23 cellular contexts compared by ENCODE assay signal in genomic region chr5:159567461-159567860, GRCh38.
"Had no signal": no experiment of that assay in that cellular context is flagged by ENCODE, and none has a peak within 500 bp of the region (broad histone marks: within the 10 kb centered on the region; RNA-seq: fewer than 3 reads in every experiment).

No MANE protein-coding gene starts in this region.

- ATAC-seq: effector memory CD8-positive, alpha-beta T cell; left ventricle myocardium superior; lower lobe of right lung; natural killer cell; right lobe of liver; stimulated activated naive CD8-positive, alpha-beta T cell treated with anti-CD3 and anti-CD28 coated beads, Interleukin-15, amount 100 ng/mL, for 72 hours had no signal

- H3K4me3 ChIP-seq: esophagus muscularis mucosa, lower lobe of right lung, ovary, right lobe of liver, smooth muscle cell, suprapubic skin, transverse colon, vagina had no signal

- H3K4me2 ChIP-seq: smooth muscle cell had no signal

- H3K27me3 ChIP-seq: esophagus muscularis mucosa, ovary, right lobe of liver, suprapubic skin, transverse colon, vagina had no signal

- H3K9me3 ChIP-seq: esophagus muscularis mucosa, lower lobe of right lung, ovary, right lobe of liver, suprapubic skin, transverse colon, vagina had no signal

- H3K36me3 ChIP-seq: esophagus muscularis mucosa, lower lobe of right lung, ovary, right lobe of liver, suprapubic skin, transverse colon, vagina had no signal

- H3K27ac Mint-ChIP-seq: effector memory CD8-positive, alpha-beta T cell; immature natural killer cell; memory B cell; natural killer cell; stimulated activated naive CD8-positive, alpha-beta T cell treated with anti-CD3 and anti-CD28 coated beads, Interleukin-15, amount 100 ng/mL, for 72 hours had no signal

- H3K4me1 ChIP-seq: esophagus muscularis mucosa, lower lobe of right lung, right lobe of liver, suprapubic skin, transverse colon, vagina had no signal

- H3K4me3 Mint-ChIP-seq: effector memory CD8-positive, alpha-beta T cell; immature natural killer cell; memory B cell; natural killer cell; stimulated activated naive CD8-positive, alpha-beta T cell treated with anti-CD3 and anti-CD28 coated beads, Interleukin-15, amount 100 ng/mL, for 72 hours had no signal

- H3K27me3 Mint-ChIP-seq: memory B cell had no signal

- H3K27ac ChIP-seq: esophagus muscularis mucosa, lower lobe of right lung, ovary, right lobe of liver, suprapubic skin, transverse colon, vagina had no signal

- H3K9me3 Mint-ChIP-seq: effector memory CD8-positive, alpha-beta T cell; immature natural killer cell; memory B cell; natural killer cell; stimulated activated naive CD8-positive, alpha-beta T cell treated with anti-CD3 and anti-CD28 coated beads, Interleukin-15, amount 100 ng/mL, for 72 hours had no signal

- DNase-seq: cortex of kidney; effector memory CD8-positive, alpha-beta T cell; hypothalamus; immature natural killer cell; left ventricle myocardium superior; lower lobe of right lung; natural killer cell; occipital lobe; ovary; posterior cingulate gyrus; right lobe of liver; stimulated activated CD4-positive, alpha-beta T cell treated with anti-CD3 and anti-CD28 coated beads, Interleukin-12 subunit alpha, Interleukin-12 subunit beta, amount 100 ng/mL, for 4 hours; stimulated activated CD4-positive, alpha-beta T cell treated with anti-CD3 and anti-CD28 coated beads, Interleukin-1b, Interleukin-23, amount 100 ng/mL, for 48 hours; stimulated activated CD4-positive, alpha-beta T cell treated with anti-CD3 and anti-CD28 coated beads, Interleukin-4, amount 100 ng/mL, for 1 hour; stimulated activated CD8-positive, alpha-beta memory T cell treated with anti-CD3 and anti-CD28 coated beads, Interleukin-4, amount 100 ng/mL, for 48 hours; stimulated activated naive CD4-positive, alpha-beta T cell; stimulated activated naive CD8-positive, alpha-beta T cell treated with anti-CD3 and anti-CD28 coated beads, Interleukin-15, amount 100 ng/mL, for 72 hours; transverse colon had no signal

- H3K4me1 Mint-ChIP-seq: memory B cell; natural killer cell; stimulated activated naive CD8-positive, alpha-beta T cell treated with anti-CD3 and anti-CD28 coated beads, Interleukin-15, amount 100 ng/mL, for 72 hours had no signal

- H3K36me3 Mint-ChIP-seq: immature natural killer cell, natural killer cell had no signal
